ENCODE assay signal across 18 cellular contexts in genomic region chr12:51977320-51977753, GRCh38. TPM values are rescaled to one million over a fixed set of nuclear protein-coding genes. Genes with fewer than 3 reads are reported as not detected.
DNase-seq lines count a peak whose midpoint lies in the region; ATAC-seq and TF ChIP-seq lines count a peak whose summit lies in the region.
"Had no signal": no experiment of that assay in that cellular context is flagged by ENCODE, and none has a peak within 500 bp of the region (broad histone marks: within the 10 kb centered on the region; RNA-seq: fewer than 3 reads in every experiment).

No MANE protein-coding gene starts in this region.

- H3K4me3 ChIP-seq in AG10803 (ENCODE audit: low read length) (no peak overlapping the region), choroid plexus epithelial cell (ENCODE audit: low read depth, low read length) (no peak overlapping the region), neutrophil (ENCODE audit: low read depth in 1 of 2, low read length in 1 of 2) (peak overlapping the region in 1 of 2 experiments; percentile 31)
- H3K4me3 ChIP-seq: tibial artery had no signal

- no peaks in the 10 kb centered on the region for H3K9me3 ChIP-seq in neutrophil
- H3K9me3 ChIP-seq: tibial artery had no signal

- no peaks in the 10 kb centered on the region for H3K27me3 Mint-ChIP-seq in natural killer cell (ENCODE audit: low read depth in 2 of 2)

- H3K4me3 Mint-ChIP-seq in natural killer cell: no peak overlapping the region

- peaks cover 16% of the 10 kb centered on the region for H3K36me3 ChIP-seq in neutrophil

- no peaks in the 10 kb centered on the region for H3K27me3 ChIP-seq in neutrophil
- H3K27me3 ChIP-seq: tibial artery had no signal

- TF ChIP-seq EP300 in Ishikawa (IDR thresholded peaks at IDR 0.05; ENCODE audit: borderline replicate concordance): no peak

- H3K9me3 Mint-ChIP-seq in natural killer cell: no peaks in the 10 kb centered on the region

- peaks cover 7% of the 10 kb centered on the region for H3K36me3 Mint-ChIP-seq in natural killer cell

- no peak overlapping the region for H3K27ac Mint-ChIP-seq in natural killer cell

- ATAC-seq in natural killer cell: no peak
- ATAC-seq: SK-N-SH treated with all-trans-retinoic acid at 6 μM for 48 hours had no signal

- TF ChIP-seq CTCF in AG10803 (conservative IDR thresholded peaks at IDR 0.05; ENCODE audit: low read length) (no peak), choroid plexus epithelial cell (conservative IDR thresholded peaks at IDR 0.05; ENCODE audit: low read depth, low read length) (no peak), neutrophil (IDR thresholded peaks at IDR 0.05) (no peak), natural killer cell (IDR thresholded peaks at IDR 0.05) (no peak)

- peaks cover 76% of the 10 kb centered on the region in 2 experiments for H3K4me1 ChIP-seq in neutrophil (ENCODE audit: control insufficient read depth in 1 of 2, insufficient read depth in 1 of 2, low read depth in 1 of 2, low read length in 1 of 2)

- H3K27ac ChIP-seq in neutrophil: peak overlapping the region; percentile 90
- H3K27ac ChIP-seq: tibial artery had no signal

- H3K4me1 Mint-ChIP-seq in natural killer cell: peaks cover 49 to 51% of the 10 kb centered on the region in 2 donors

- no peak for TF ChIP-seq RAD21 in Ishikawa (IDR thresholded peaks at IDR 0.05; ENCODE audit: low read depth)

- DNase-seq in AG10803 (ENCODE audit: low read depth) (peak; percentile 17), choroid plexus epithelial cell (ENCODE audit: low read depth) (peak; percentile 64), A172 (ENCODE audit: low spot score) (no peak), NCI-H345 treated with DMSO at 0.1 percent for 48 hours (lab: John Stamatoyannopoulos, UW; ENCODE audit: unreplicated experiment) (no peak), natural killer cell (no peak), OCI-M1 (lab: John Stamatoyannopoulos, UW) (no peak)
- DNase-seq: activated CD4-positive, alpha-beta T cell treated with anti-CD3 and anti-CD28 coated beads for 48 hours; activated effector memory CD4-positive, alpha-beta T cell treated with anti-CD3 and anti-CD28 coated beads, Interleukin-2, amount 50 U/mL, for 16 hours; cerebellar nuclear complex; effector memory CD4-positive, alpha-beta T cell; NCI-H1048; NCI-H2171; NCI-H82; stimulated activated CD4-positive, alpha-beta T cell treated with anti-CD3 and anti-CD28 coated beads, Interleukin-12 subunit alpha, Interleukin-12 subunit beta, amount 100 ng/mL, for 4 hours; tibial artery had no signal

- intact Hi-C loops in natural killer cell (cut with micrococcal nuclease): no loop called here

TF ChIP-seq in Ishikawa, 13 proteins besides CTCF, POLR2A, EP300 and RAD21:
- peak; percentile 54 for TF ChIP-seq CEBPB (IDR thresholded peaks at IDR 0.05)
- TF ChIP-seq, protein P1, sequence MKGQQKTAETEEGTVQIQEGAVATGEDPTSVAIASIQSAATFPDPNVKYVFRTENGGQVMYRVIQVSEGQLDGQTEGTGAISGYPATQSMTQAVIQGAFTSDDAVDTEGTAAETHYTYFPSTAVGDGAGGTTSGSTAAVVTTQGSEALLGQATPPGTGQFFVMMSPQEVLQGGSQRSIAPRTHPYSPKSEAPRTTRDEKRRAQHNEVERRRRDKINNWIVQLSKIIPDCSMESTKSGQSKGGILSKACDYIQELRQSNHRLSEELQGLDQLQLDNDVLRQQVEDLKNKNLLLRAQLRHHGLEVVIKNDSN (IDR thresholded peaks at IDR 0.05): no peak
TF ChIP-seq in Ishikawa: peak in this region for 1.

RNA-seq across cellular contexts. Expression of gene ACVR1B, which starts 25.8 kb away (rescaled TPM):
- total RNA-seq in A172 (2014; rRNA removed; shearing (Covaris generic)): 3.8 and 6.9 TPM in 2 replicates
- total RNA-seq in natural killer cell: 1 to 10 TPM; 5.9 to 9.6 (median 6.6) TPM

RNA-seq across cellular contexts. Expression of gene TAMALIN, which starts 29.4 kb away (rescaled TPM):
- total RNA-seq in A172 (2014; rRNA removed; shearing (Covaris generic)): 2.3 and 3.3 TPM in 2 replicates
- 100 to 1,000 TPM; 403 to 663 (median 424) TPM for total RNA-seq in natural killer cell

Comparison
In these comparisons a context has a peak if more than half of its experiments do, and no peak if none do; other contexts are left out.
1. DNase-seq: peak in AG10803 (single experiment) and choroid plexus epithelial cell (single experiment); none in A172 (single experiment), NCI-H345 treated with DMSO at 0.1 percent for 48 hours (single experiment), natural killer cell (single experiment) and OCI-M1 (single experiment).
2. RNA of gene TAMALIN, which starts 29.4 kb away (total RNA-seq): 403 to 663 TPM in natural killer cell; 2.3 to 3.3 TPM in A172; every median in the first group is over 10 times any median in the second.